Comparison of ENCODE assay signal across 13 cellular contexts in the genomic region with DNA sequence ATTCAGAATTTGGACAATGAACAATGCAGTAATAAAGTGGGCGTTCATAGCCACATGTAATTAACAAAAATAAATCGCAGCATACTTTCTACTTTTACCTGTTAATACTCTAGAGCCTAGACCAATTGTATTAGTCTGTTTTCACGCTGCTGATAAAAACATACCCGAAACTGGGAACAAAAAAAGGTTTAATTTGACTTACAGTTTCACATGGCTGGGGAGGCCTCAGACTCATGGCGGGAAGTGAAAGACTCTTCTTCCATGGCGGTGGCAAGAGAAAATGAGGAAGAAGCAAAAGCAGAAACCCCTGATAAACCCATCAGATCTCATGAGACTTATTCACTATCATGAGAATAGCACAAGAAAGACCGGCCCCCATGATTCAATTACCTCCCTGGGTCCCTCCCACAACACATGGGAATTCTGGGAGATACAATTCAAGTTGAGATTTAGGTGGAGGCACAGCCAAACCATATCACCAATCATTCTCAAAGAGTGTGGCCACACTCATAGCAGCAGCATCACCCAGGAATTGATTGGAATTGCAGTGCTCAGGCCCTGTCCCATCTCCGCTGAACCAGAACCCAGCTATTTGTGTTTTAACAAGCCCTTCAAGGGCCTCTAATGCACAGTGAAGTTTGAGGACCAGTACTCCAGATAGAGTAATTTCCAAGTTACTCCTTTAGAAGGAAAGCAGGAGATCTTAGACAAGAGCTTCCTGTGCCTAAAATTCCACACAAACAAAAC.
DNase-seq lines count a peak whose midpoint lies in the region; ATAC-seq and FAIRE-seq lines count a peak whose summit lies in the region.
"Had no signal": no experiment of that assay in that cellular context is flagged by ENCODE, and none has a peak within 500 bp of the region (broad histone marks: within the 10 kb centered on the region; RNA-seq: fewer than 3 reads in every experiment).

No MANE protein-coding gene starts in this region.

- 87 to 91% (median 89%) methylated on average over 8 of the region's 8 CpGs for WGBS in small intestine, 3 donors

- peak overlapping the region; percentile 87 for H3K27ac Mint-ChIP-seq in stimulated activated memory B cell treated with anti-CD40 and anti-IgM and Interleukin-4, amounts not matched to agents 10 μg/mL and 1 μg/mL and 100 μg/mL, for 72 hours
- no peak overlapping the region for H3K27ac Mint-ChIP-seq in immature natural killer cell
- H3K27ac Mint-ChIP-seq: activated CD4-positive, alpha-beta T cell treated with anti-CD3 and anti-CD28 coated beads, Interleukin-2, amount 10 ng/mL, durations not matched to agents 24 days and 14 days; activated naive CD4-positive, alpha-beta T cell treated with anti-CD3 and anti-CD28 coated beads, Interleukin-2, amount 10 ng/mL, durations not matched to agents 7 days and 5 days had no signal

- H3K9me3 Mint-ChIP-seq in stimulated activated memory B cell treated with anti-CD40 and anti-IgM and Interleukin-4, amounts not matched to agents 10 μg/mL and 1 μg/mL and 100 μg/mL, for 72 hours: peaks cover 6% of the 10 kb centered on the region
- H3K9me3 Mint-ChIP-seq in immature natural killer cell: peaks cover 0 to 10% (median 0%) of the 10 kb centered on the region in 6 donors

- no peak for DNase-seq in NCI-H1105 (lab: John Stamatoyannopoulos, UW)
- DNase-seq in small intestine: no peak
- no peak for DNase-seq in immature natural killer cell
- DNase-seq: activated CD4-positive, alpha-beta T cell treated with anti-CD3 and anti-CD28 coated beads, Interleukin-2, amount 10 ng/mL, durations not matched to agents 24 days and 14 days; activated naive CD4-positive, alpha-beta T cell treated with anti-CD3 and anti-CD28 coated beads, Interleukin-2, amount 10 ng/mL, durations not matched to agents 7 days and 5 days; NCI-H510A treated with DMSO at 0.1 percent for 48 hours; right lobe of liver had no signal

- no peaks in the 10 kb centered on the region for H3K9me3 ChIP-seq in small intestine (ENCODE audit: control insufficient read depth, low read depth)
- H3K9me3 ChIP-seq: right lobe of liver had no signal

- no peaks in the 10 kb centered on the region for H3K27me3 Mint-ChIP-seq in stimulated activated memory B cell treated with anti-CD40 and anti-IgM and Interleukin-4, amounts not matched to agents 10 μg/mL and 1 μg/mL and 100 μg/mL, for 72 hours
- peaks cover 3 to 7% (median 4%) of the 10 kb centered on the region in 3 donors for H3K27me3 Mint-ChIP-seq in immature natural killer cell (ENCODE audit: low read depth in 3 of 3)
- H3K27me3 Mint-ChIP-seq: activated CD4-positive, alpha-beta T cell treated with anti-CD3 and anti-CD28 coated beads, Interleukin-2, amount 10 ng/mL, durations not matched to agents 24 days and 14 days; activated naive CD4-positive, alpha-beta T cell treated with anti-CD3 and anti-CD28 coated beads, Interleukin-2, amount 10 ng/mL, durations not matched to agents 7 days and 5 days had no signal

- no peaks in the 10 kb centered on the region for H3K4me1 ChIP-seq in small intestine (ENCODE audit: control insufficient read depth in 2 of 2, insufficient read depth in 1 of 2, low read depth in 1 of 2, low read length in 1 of 2)
- H3K4me1 ChIP-seq: right lobe of liver had no signal

- no peak for FAIRE-seq in small intestine (lab: Jason Lieb, UNC)
- FAIRE-seq: D721Med had no signal

- no peaks in the 10 kb centered on the region for H3K27me3 ChIP-seq in small intestine (ENCODE audit: control insufficient read depth in 2 of 2, insufficient read depth in 2 of 2, low read length in 2 of 2)
- H3K27me3 ChIP-seq: right lobe of liver had no signal

- no peak overlapping the region for H3K27ac ChIP-seq in small intestine (ENCODE audit: low read depth in 1 of 2, low read length in 1 of 2)
- H3K27ac ChIP-seq: HL-60, right lobe of liver had no signal

- peaks cover 54% of the 10 kb centered on the region for H3K4me1 Mint-ChIP-seq in stimulated activated memory B cell treated with anti-CD40 and anti-IgM and Interleukin-4, amounts not matched to agents 10 μg/mL and 1 μg/mL and 100 μg/mL, for 72 hours
- no peaks in the 10 kb centered on the region for H3K4me1 Mint-ChIP-seq in immature natural killer cell
- H3K4me1 Mint-ChIP-seq: activated CD4-positive, alpha-beta T cell treated with anti-CD3 and anti-CD28 coated beads, Interleukin-2, amount 10 ng/mL, durations not matched to agents 24 days and 14 days; activated naive CD4-positive, alpha-beta T cell treated with anti-CD3 and anti-CD28 coated beads, Interleukin-2, amount 10 ng/mL, durations not matched to agents 7 days and 5 days had no signal

- no peaks in the 10 kb centered on the region for H3K36me3 ChIP-seq in small intestine (ENCODE audit: control insufficient read depth in 2 of 2, insufficient read depth in 2 of 2, low read length in 2 of 2)
- H3K36me3 ChIP-seq: right lobe of liver had no signal

- no peak overlapping the region for H3K4me3 ChIP-seq in small intestine (ENCODE audit: low read depth in 1 of 2, low read length in 2 of 2)
- H3K4me3 ChIP-seq: right lobe of liver had no signal

- ATAC-seq in GM19043 (IDR thresholded peaks at IDR 0.05; ENCODE audit: low read depth, unreplicated experiment) (peak; percentile 71), HG02588 (IDR thresholded peaks at IDR 0.05; ENCODE audit: unreplicated experiment) (peak; percentile 62), HG03432 (IDR thresholded peaks at IDR 0.05; ENCODE audit: unreplicated experiment) (peak; percentile 86)
- ATAC-seq in stimulated activated memory B cell treated with anti-CD40 and anti-IgM and Interleukin-4, amounts not matched to agents 10 μg/mL and 1 μg/mL and 100 μg/mL, for 72 hours: peak; percentile 77
- ATAC-seq: right lobe of liver had no signal

- H3K4me3 Mint-ChIP-seq in stimulated activated memory B cell treated with anti-CD40 and anti-IgM and Interleukin-4, amounts not matched to agents 10 μg/mL and 1 μg/mL and 100 μg/mL, for 72 hours: peak overlapping the region; percentile 1
- no peak overlapping the region for H3K4me3 Mint-ChIP-seq in immature natural killer cell
- H3K4me3 Mint-ChIP-seq: activated CD4-positive, alpha-beta T cell treated with anti-CD3 and anti-CD28 coated beads, Interleukin-2, amount 10 ng/mL, durations not matched to agents 24 days and 14 days; activated naive CD4-positive, alpha-beta T cell treated with anti-CD3 and anti-CD28 coated beads, Interleukin-2, amount 10 ng/mL, durations not matched to agents 7 days and 5 days had no signal

- peaks cover 24% of the 10 kb centered on the region for H3K36me3 Mint-ChIP-seq in stimulated activated memory B cell treated with anti-CD40 and anti-IgM and Interleukin-4, amounts not matched to agents 10 μg/mL and 1 μg/mL and 100 μg/mL, for 72 hours
- H3K36me3 Mint-ChIP-seq in immature natural killer cell: no peaks in the 10 kb centered on the region
- H3K36me3 Mint-ChIP-seq: activated naive CD4-positive, alpha-beta T cell treated with anti-CD3 and anti-CD28 coated beads, Interleukin-2, amount 10 ng/mL, durations not matched to agents 7 days and 5 days had no signal
